26 cellular contexts compared by ENCODE assay signal in genomic region chr21:45026833-45027232, GRCh38. TPM values are rescaled to one million over a fixed set of nuclear protein-coding genes. Genes with fewer than 3 reads are reported as not detected.
DNase-seq lines count a peak whose midpoint lies in the region; ATAC-seq and TF ChIP-seq lines count a peak whose summit lies in the region.
"Had no signal": no experiment of that assay in that cellular context is flagged by ENCODE, and none has a peak within 500 bp of the region (broad histone marks: within the 10 kb centered on the region; RNA-seq: fewer than 3 reads in every experiment).

No MANE protein-coding gene starts in this region.

- TF ChIP-seq CTCF in WTC11 (IDR thresholded peaks at IDR 0.05): no peak

- POLR2A ChIA-PET in WTC11 (lab: Charles Lee): no interaction called here

- H3K4me1 Mint-ChIP-seq in WTC11: peaks cover 30% of the 10 kb centered on the region
- H3K4me1 Mint-ChIP-seq: activated CD8-positive, alpha-beta memory T cell treated with anti-CD3 and anti-CD28 coated beads, Interleukin-2, amount 10 ng/mL, durations not matched to agents 7 days and 5 days; naive thymus-derived CD8-positive, alpha-beta T cell had no signal

- ATAC-seq in WTC11 (no peak), HG03520 (IDR thresholded peaks at IDR 0.05; ENCODE audit: unreplicated experiment) (no peak)
- ATAC-seq: activated CD8-positive, alpha-beta memory T cell treated with anti-CD3 and anti-CD28 coated beads, Interleukin-2, amount 10 ng/mL, durations not matched to agents 7 days and 5 days; HCT116; left ventricle myocardium superior; naive thymus-derived CD8-positive, alpha-beta T cell; sciatic nerve; stimulated activated naive B cell treated with anti-CD40 and anti-IgM and Interleukin-4, amounts not matched to agents 10 μg/mL and 1 μg/mL and 100 μg/mL, for 72 hours had no signal

- peaks cover 17% of the 10 kb centered on the region for H3K27me3 Mint-ChIP-seq in WTC11 (ENCODE audit: low read depth)

- no peaks in the 10 kb centered on the region for H3K36me3 ChIP-seq in H7 (replicated peaks; ENCODE audit: control insufficient read depth, insufficient read depth, low read length)

- H3K36me3 Mint-ChIP-seq in WTC11: peaks cover 13% of the 10 kb centered on the region
- H3K36me3 Mint-ChIP-seq: activated CD8-positive, alpha-beta memory T cell treated with anti-CD3 and anti-CD28 coated beads, Interleukin-2, amount 10 ng/mL, durations not matched to agents 7 days and 5 days had no signal

- DNase-seq in H7: peak; percentile 82
- DNase-seq in WTC11 (ENCODE audit: low spot score): no peak
- DNase-seq in iPS-NIHi7 (ENCODE audit: extremely low spot score): peak; percentile 60
- peak; percentile 77 for DNase-seq in retina
- DNase-seq in hippocampal formation (lab: John Stamatoyannopoulos, UW): no peak
- no peak for DNase-seq in kidney tubule cell (ENCODE audit: low spot score)
- DNase-seq: activated CD4-positive, CD25-positive, alpha-beta regulatory T cell; activated CD8-positive, alpha-beta memory T cell treated with anti-CD3 and anti-CD28 coated beads, Interleukin-2, amount 10 ng/mL, durations not matched to agents 7 days and 5 days; activated naive CD4-positive, alpha-beta T cell treated with Interleukin-2 at 50 U/mL for 16 hours; amniotic stem cell; cortex of kidney; Karpas-422; left ventricle myocardium superior; naive thymus-derived CD8-positive, alpha-beta T cell; NCI-H1436 treated with DMSO at 0.1 percent for 48 hours; NCI-H2107; NK-92 treated with Interleukin-12 subunit alpha and Interleukin-12 subunit beta, amount 100 ng/mL, for 24 hours; PC-9; stimulated activated CD4-positive, alpha-beta T cell treated with anti-CD3 and anti-CD28 coated beads, Interleukin-12 subunit alpha, Interleukin-12 subunit beta, amount 100 ng/mL, for 4 hours; stimulated activated CD4-positive, alpha-beta T cell treated with anti-CD3 and anti-CD28 coated beads, Interleukin-4, amount 100 ng/mL, for 24 hours; stimulated activated naive B cell treated with anti-CD40 and anti-IgM and Interleukin-4, amounts not matched to agents 10 μg/mL and 1 μg/mL and 100 μg/mL, for 72 hours; T1000 had no signal

- CTCF ChIA-PET in WTC11 (lab: Charles Lee): interaction anchor here (0.9 to 1.1 kb wide), 2 partner anchors 14 to 46 kb away, joined by 3 to 10 read pairs; no protein-coding TSS in a partner anchor

- no peaks in the 10 kb centered on the region for H3K27me3 ChIP-seq in H7 (ENCODE audit: control insufficient read depth, insufficient read depth, low read length)

- H3K9me3 Mint-ChIP-seq in WTC11: peaks cover 20% of the 10 kb centered on the region

- no peak overlapping the region for H3K4me3 Mint-ChIP-seq in WTC11
- H3K4me3 Mint-ChIP-seq: activated CD8-positive, alpha-beta memory T cell treated with anti-CD3 and anti-CD28 coated beads, Interleukin-2, amount 10 ng/mL, durations not matched to agents 7 days and 5 days; mesothelial cell of epicardium; naive thymus-derived CD8-positive, alpha-beta T cell; stimulated activated naive B cell treated with anti-CD40 and anti-IgM and Interleukin-4, amounts not matched to agents 10 μg/mL and 1 μg/mL and 100 μg/mL, for 72 hours had no signal

- H3K27ac Mint-ChIP-seq in WTC11: peak overlapping the region; percentile 66; the same call in 1 of the 2 replicates
- H3K27ac Mint-ChIP-seq: activated CD8-positive, alpha-beta memory T cell treated with anti-CD3 and anti-CD28 coated beads, Interleukin-2, amount 10 ng/mL, durations not matched to agents 7 days and 5 days; mesothelial cell of epicardium; stimulated activated naive B cell treated with anti-CD40 and anti-IgM and Interleukin-4, amounts not matched to agents 10 μg/mL and 1 μg/mL and 100 μg/mL, for 72 hours had no signal

- H3K4me3 ChIP-seq in H7 (ENCODE audit: insufficient read depth, low read depth, low read length): no peak overlapping the region
- H3K4me3 ChIP-seq: PC-9 had no signal

TF ChIP-seq in WTC11, 78 proteins besides CTCF, POLR2A, EP300 and RAD21:
- TF ChIP-seq PRRX2 (CRISPR knock-in tag; IDR thresholded peaks at IDR 0.05): no peak
- peak; percentile 67; the same call in 1 of the 2 replicates for TF ChIP-seq ESRRA (CRISPR knock-in tag; IDR thresholded peaks at IDR 0.05; ENCODE audit: borderline replicate concordance)

RNA-seq across cellular contexts. Expression of gene ADARB1, which starts 47.5 kb away (rescaled TPM):
- total RNA-seq in H7 (2014; rRNA removed; shearing (Covaris generic)): 5.5 and 8.0 TPM in 2 replicates
- 12.8 to 15.1 TPM (median 14.6 TPM) in 3 replicates for total RNA-seq in WTC11 (2021)

Comparison
In these comparisons a context has a peak if more than half of its experiments do, and no peak if none do; other contexts are left out.
1. DNase-seq: peak in H7 (single experiment), iPS-NIHi7 (single experiment) and retina (single experiment); none in WTC11 (single experiment), hippocampal formation (0 of 2) and kidney tubule cell (single experiment).